20 cellular contexts compared by ENCODE assay signal in genomic region chr4:86450861-86451260, GRCh38.
DNase-seq lines count a peak whose midpoint lies in the region; ATAC-seq, FAIRE-seq and TF ChIP-seq lines count a peak whose summit lies in the region.
"Had no signal": no experiment of that assay in that cellular context is flagged by ENCODE, and none has a peak within 500 bp of the region (broad histone marks: within the 10 kb centered on the region; RNA-seq: fewer than 3 reads in every experiment).

No MANE protein-coding gene starts in this region.

- no TSS peak for BruUV-seq in IMR-90 (replicated peaks; lab: Mats Ljungman, UMichigan)

- DNase-seq in IMR-90, result no peak
- no peak for DNase-seq in H1 (ENCODE audit: low read depth in 1 of 2, low spot score in 2 of 2)
- DNase-seq in activated CD4-positive, alpha-beta T cell treated with anti-CD3 and anti-CD28 coated beads, Interleukin-2, amount 50 U/mL, for 48 hours, result no peak
- no peak for DNase-seq in left colon
- no peak for DNase-seq in NCI-H446 (lab: John Stamatoyannopoulos, UW)
- DNase-seq: ACHN, AML-193, KBM-7, NCI-H1436, NCI-H2081, NCI-H510A treated with DMSO at 0.1 percent for 48 hours, Peyer's patch, Right ventricle myocardium superior had no signal

- H4K20me1 ChIP-seq in IMR-90 (ENCODE audit: insufficient read depth, low read length) (no peaks in the 10 kb centered on the region), H1 (replicated peaks in 1 of 2; ENCODE audit: control insufficient read depth in 1 of 2, insufficient read depth in 2 of 2, low read length in 2 of 2) (no peaks in the 10 kb centered on the region)

- H2AFZ ChIP-seq in IMR-90 (replicated peaks; ENCODE audit: low read length, poor library complexity), result no peak overlapping the region
- no peak overlapping the region for H2AFZ ChIP-seq in H1 (ENCODE audit: low read length)

- H2BK120ac ChIP-seq in IMR-90 (ENCODE audit: low read depth, low read length), result no peak overlapping the region
- H2BK120ac ChIP-seq in H1 (replicated peaks; ENCODE audit: low read depth, low read length), result no peak overlapping the region

- peaks cover 16% of the 10 kb centered on the region for H3K36me3 Mint-ChIP-seq in nephron (ENCODE audit: low read depth)
- H3K36me3 Mint-ChIP-seq: CD14-positive monocyte had no signal

- H3K9me1 ChIP-seq in IMR-90 (ENCODE audit: insufficient read depth, low read length), result no peaks in the 10 kb centered on the region

- H2BK12ac ChIP-seq in H1 (ENCODE audit: low read depth, low read length), result no peak overlapping the region

- H3K56ac ChIP-seq in IMR-90 (ENCODE audit: extremely low read depth, insufficient read depth, low read length) (no peak overlapping the region), H1 (replicated peaks; ENCODE audit: insufficient read length, low read depth, low read length) (no peak overlapping the region)

- dilution Hi-C loops in IMR-90 (cut with HindIII; ENCODE audit: low sequenced_read_pairs, unreplicated experiment), result no loop called here

- peaks cover 42% of the 10 kb centered on the region for H3K4me1 Mint-ChIP-seq in nephron

- TF ChIP-seq CTCF in IMR-90 (conservative IDR thresholded peaks at IDR 0.05; ENCODE audit: low read depth, low read length), result no peak
- TF ChIP-seq CTCF in H1 (IDR thresholded peaks at IDR 0.05; ENCODE audit: control extremely low read depth in 1 of 3, insufficient read depth in 1 of 3, low read depth in 1 of 3, low read length in 3 of 3), result no peak
- TF ChIP-seq CTCF in nephron (IDR thresholded peaks at IDR 0.05; ENCODE audit: unreplicated experiment in 3 of 3), result no peak

- no peak for TF ChIP-seq RAD21 in IMR-90 (IDR thresholded peaks at IDR 0.05; ENCODE audit: low read length)
- no peak for TF ChIP-seq RAD21 in H1 (IDR thresholded peaks at IDR 0.05 in 1 of 2, conservative IDR thresholded peaks at IDR 0.05 in 1 of 2; ENCODE audit: low read depth in 2 of 2, low read length in 2 of 2)

- H4K8ac ChIP-seq in IMR-90 (ENCODE audit: low read depth in 2 of 2, low read length in 2 of 2) (no peak overlapping the region), H1 (ENCODE audit: extremely low read depth, insufficient read depth, low read length) (no peak overlapping the region)

- H3K27me3 ChIP-seq in IMR-90 (ENCODE audit: control insufficient read depth, insufficient read depth, low read length), result no peaks in the 10 kb centered on the region
- no peaks in the 10 kb centered on the region for H3K27me3 ChIP-seq in H1 (replicated peaks in 1 of 4; ENCODE audit: control insufficient read depth in 3 of 4, extremely low read depth in 1 of 4, insufficient read depth in 3 of 4, low read length in 3 of 4)
- H3K27me3 ChIP-seq: Peyer's patch had no signal

- POLR2A ChIA-PET in IMR-90 (lab: Charles Lee; ENCODE audit: unreplicated experiment), result no interaction called here
- POLR2A ChIA-PET in H1 (lab: Charles Lee; ENCODE audit: partially characterized antibody), result no interaction called here

- H3K9me3 ChIP-seq in IMR-90 (ENCODE audit: control insufficient read depth, insufficient read depth, low read length) (no peaks in the 10 kb centered on the region), H1 (ENCODE audit: insufficient read depth in 2 of 2, low read depth in 1 of 2, low read length in 1 of 2) (peaks cover 3 to 4% of the 10 kb centered on the region in 2 experiments; a peak in 2 of 4 replicates)
- H3K9me3 ChIP-seq: Peyer's patch had no signal

- H3K36me3 ChIP-seq in IMR-90 (ENCODE audit: control insufficient read depth, insufficient read depth, low read length), result no peaks in the 10 kb centered on the region
- H3K36me3 ChIP-seq in H1 (ENCODE audit: control insufficient read depth in 2 of 4, insufficient read depth in 4 of 4, low read length in 3 of 4), result peaks cover 0 to 4% (median 1%) of the 10 kb centered on the region in 4 experiments; a peak in 1 of 8 replicates
- H3K36me3 ChIP-seq: Peyer's patch had no signal

- H3K14ac ChIP-seq in IMR-90 (replicated peaks; ENCODE audit: low read depth, low read length) (no peak overlapping the region), H1 (ENCODE audit: insufficient read length) (no peak overlapping the region)

- no peak overlapping the region for H2BK20ac ChIP-seq in IMR-90 (ENCODE audit: low read depth, low read length)
- no peak overlapping the region for H2BK20ac ChIP-seq in H1 (ENCODE audit: low read length)

- H3K18ac ChIP-seq in IMR-90 (ENCODE audit: low read depth, low read length) (0 out of 2 replicates have a peak overlapping the region, but pooled peaks have one; percentile 16), H1 (ENCODE audit: extremely low read depth, low read length) (no peak overlapping the region; the same call in 1 of the 2 replicates)

- H4K91ac ChIP-seq in IMR-90 (ENCODE audit: insufficient read depth, low read depth, low read length) (no peak overlapping the region), H1 (replicated peaks; ENCODE audit: insufficient read length, low read length) (no peak overlapping the region)

- CTCF ChIA-PET in IMR-90 (lab: Yijun Ruan, JAX) (no interaction called here), H1 (lab: Charles Lee; ENCODE audit: partially characterized antibody) (interaction anchor here (1.6 kb wide), 1 partner anchor 45 kb away, joined by 6 read pairs; no protein-coding TSS in a partner anchor)

- H3K27ac Mint-ChIP-seq in nephron, result peak overlapping the region; percentile 60 to 96 (median 85)
- H3K27ac Mint-ChIP-seq: CD14-positive monocyte had no signal

- intact Hi-C loops in IMR-90 (cut with micrococcal nuclease), result no loop called here
- intact Hi-C loops in left colon (cut with DNase I, micrococcal nuclease), result no loop called here

- H2BK5ac ChIP-seq in IMR-90 (ENCODE audit: low read depth, low read length, poor library complexity, severe bottlenecking) (no peak overlapping the region), H1 (ENCODE audit: low read depth, low read length) (no peak overlapping the region)

- H3K9me3 Mint-ChIP-seq in nephron, result peaks cover 7% of the 10 kb centered on the region
- H3K9me3 Mint-ChIP-seq: CD14-positive monocyte had no signal

- peaks cover 9% of the 10 kb centered on the region for H3K4me1 ChIP-seq in IMR-90 (ENCODE audit: control insufficient read depth, insufficient read depth, low read length)
- H3K4me1 ChIP-seq in H1 (replicated peaks in 1 of 4; ENCODE audit: control insufficient read depth in 3 of 4, insufficient read depth in 4 of 4, low read length in 3 of 4), result peaks cover 4 to 20% (median 19%) of the 10 kb centered on the region in 4 experiments; a peak in 6 of 7 replicates
- H3K4me1 ChIP-seq: Peyer's patch had no signal

- peak overlapping the region; percentile 79 to 86 (median 83) for H3K4me3 Mint-ChIP-seq in nephron
- H3K4me3 Mint-ChIP-seq: CD14-positive monocyte had no signal

- ATAC-seq in IMR-90 (ENCODE audit: low read depth) (no peak), left colon (no peak), GM19023 (IDR thresholded peaks at IDR 0.05; ENCODE audit: unreplicated experiment) (no peak)

- no peak overlapping the region for H3K4me3 ChIP-seq in IMR-90 (ENCODE audit: insufficient read depth, low read depth, low read length)
- H3K4me3 ChIP-seq in H1 (ENCODE audit: extremely low read depth in 1 of 4, insufficient read depth in 2 of 4, low read depth in 3 of 4, low read length in 4 of 4), result no peak overlapping the region; a peak in 1 of 8 replicates

- H4K5ac ChIP-seq in IMR-90 (ENCODE audit: low read depth, low read length) (no peak overlapping the region), H1 (ENCODE audit: insufficient read length, low read depth, low read length) (no peak overlapping the region)

- H3K4me2 ChIP-seq in IMR-90 (ENCODE audit: low read depth, low read length), result no peak overlapping the region
- no peak overlapping the region for H3K4me2 ChIP-seq in H1 (ENCODE audit: insufficient read depth in 1 of 2, low read depth in 2 of 2, low read length in 2 of 2)

- H3K23ac ChIP-seq in IMR-90 (ENCODE audit: low read depth, low read length) (no peak overlapping the region), H1 (ENCODE audit: insufficient read length) (no peak overlapping the region)

- H3K9ac ChIP-seq in IMR-90 (ENCODE audit: low read depth, low read length) (no peak overlapping the region), H1 (replicated peaks in 1 of 4; ENCODE audit: extremely low read depth in 1 of 4, low read depth in 3 of 4, low read length in 3 of 4) (no peak overlapping the region)

- H2BK15ac ChIP-seq in IMR-90 (ENCODE audit: low read depth, low read length) (no peak overlapping the region), H1 (ENCODE audit: low read length) (no peak overlapping the region)

- H2AK9ac ChIP-seq in IMR-90 (replicated peaks; ENCODE audit: low read depth, low read length, poor library complexity), result no peak overlapping the region

- H3K79me2 ChIP-seq in H1 (ENCODE audit: control insufficient read depth in 1 of 2, insufficient read depth in 2 of 2, low read length in 2 of 2), result no peaks in the 10 kb centered on the region

- H3K4ac ChIP-seq in IMR-90 (ENCODE audit: low read depth, low read length) (no peak overlapping the region), H1 (replicated peaks; ENCODE audit: insufficient read length, low read depth, low read length) (no peak overlapping the region)

- no peaks in the 10 kb centered on the region for H3K27me3 Mint-ChIP-seq in nephron (ENCODE audit: low read depth)

- no peaks in the 10 kb centered on the region for H3K23me2 ChIP-seq in H1 (ENCODE audit: low read depth, low read length)

- no peaks in the 10 kb centered on the region for H3K79me1 ChIP-seq in IMR-90 (ENCODE audit: low read depth in 1 of 2, low read length in 2 of 2)
- H3K79me1 ChIP-seq in H1 (ENCODE audit: low read depth, low read length), result no peaks in the 10 kb centered on the region

- TF ChIP-seq POLR2A in IMR-90 (IDR thresholded peaks at IDR 0.05; ENCODE audit: low read depth, low read length) (no peak), H1 (IDR thresholded peaks at IDR 0.05; ENCODE audit: control extremely low read depth in 1 of 2, low read depth in 2 of 2, low read length in 2 of 2) (no peak)

- H2AK5ac ChIP-seq in IMR-90 (ENCODE audit: low read depth, low read length) (no peak overlapping the region), H1 (ENCODE audit: low read depth, low read length) (no peak overlapping the region)

- TF ChIP-seq EP300 in H1 (IDR thresholded peaks at IDR 0.05; ENCODE audit: borderline replicate concordance in 1 of 2, low read depth in 2 of 2, low read length in 2 of 2), result no peak

- in situ Hi-C loops in IMR-90 (cut with MboI; ENCODE audit: low sequenced_read_pairs), result no loop called here

- WGBS in IMR-90 (ENCODE audit: extremely low coverage in 2 of 2, insufficient read length in 1 of 2), 2 experiments, result no CpG with 5 or more reads among the region's 3 CpGs
- WGBS in H1 (ENCODE audit: extremely low coverage in 1 of 2, insufficient coverage in 1 of 2, insufficient read length in 1 of 2, insufficient replicate concordance in 2 of 2, low coverage in 1 of 2, low lambda C conversion rate in 2 of 2, missing lambda C conversion rate in 1 of 2), 2 experiments, result 25% methylated on average over 3 of the region's 3 CpGs; no CpG with 5 or more reads in 1 of the 2 experiments

- H3K27ac ChIP-seq in IMR-90 (ENCODE audit: insufficient read depth, low read length), result no peak overlapping the region
- no peak overlapping the region for H3K27ac ChIP-seq in H1 (ENCODE audit: low read depth, low read length)
- H3K27ac ChIP-seq: HL-60 had no signal

- FAIRE-seq in H1 (lab: Jason Lieb, UNC), result peak; percentile 42
- FAIRE-seq: GM12892, GM19239, HTR-8/SVneo had no signal

TF ChIP-seq in IMR-90, 13 proteins besides CTCF, POLR2A, EP300 and RAD21 (continues in another document):
- no peak for TF ChIP-seq CEBPB (IDR thresholded peaks at IDR 0.05; ENCODE audit: low read depth, low read length)
